Comparison of ENCODE assay signal across 20 cellular contexts in the genomic region with DNA sequence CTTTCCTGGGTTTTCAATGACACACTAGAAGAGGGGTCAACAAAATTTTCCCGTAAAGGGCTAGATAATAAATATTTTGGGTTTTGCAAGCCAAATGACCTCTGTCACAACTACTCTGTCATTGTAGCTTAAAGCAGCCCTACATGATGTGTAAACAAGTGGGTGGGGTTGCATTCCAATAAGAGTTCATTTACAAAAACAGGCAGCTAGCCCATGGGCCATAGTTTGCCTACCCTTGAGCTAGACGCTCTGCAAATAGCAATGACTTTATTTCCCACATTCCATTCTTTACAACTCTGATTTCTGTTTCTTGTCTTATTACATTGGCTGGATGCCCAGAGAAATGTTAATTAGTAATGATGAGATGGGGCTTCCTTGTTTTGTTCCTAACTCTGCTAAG.
"Had no signal": no experiment of that assay in that cellular context is flagged by ENCODE, and none has a peak within 500 bp of the region (broad histone marks: within the 10 kb centered on the region; RNA-seq: fewer than 3 reads in every experiment).

No MANE protein-coding gene starts in this region.

- H3K27ac Mint-ChIP-seq: activated CD8-positive, alpha-beta T cell treated with anti-CD3 and anti-CD28 coated beads for 36 hours; activated naive CD8-positive, alpha-beta T cell; brain; naive thymus-derived CD4-positive, alpha-beta T cell; stimulated activated naive CD8-positive, alpha-beta T cell treated with anti-CD3 and anti-CD28 coated beads, Interleukin-15, Interleukin-2, amounts not matched to agents 100 ng/mL and 50 ng/mL, for 24 hours; WTC11 had no signal

- DNase-seq: activated CD4-positive, alpha-beta T cell treated with anti-CD3 and anti-CD28 coated beads for 48 hours; activated CD8-positive, alpha-beta T cell treated with anti-CD3 and anti-CD28 coated beads for 36 hours; activated effector memory CD4-positive, alpha-beta T cell treated with anti-CD3 and anti-CD28 coated beads, Interleukin-2, amount 50 U/mL, for 16 hours; activated T-cell treated with anti-CD3 and anti-CD28 coated beads, Interleukin-2, amount 50 U/mL, for 4 hours; amygdala; central memory CD4-positive, alpha-beta T cell; effector CD8-positive, alpha-beta T cell; heart right ventricle; mammary epithelial cell; naive thymus-derived CD4-positive, alpha-beta T cell; retina had no signal

- ATAC-seq: activated CD8-positive, alpha-beta T cell treated with anti-CD3 and anti-CD28 coated beads for 36 hours; activated T-cell treated with anti-CD3 and anti-CD28 coated beads, Interleukin-2, amount 50 U/mL, for 4 hours; gastroesophageal sphincter; naive thymus-derived CD4-positive, alpha-beta T cell; WTC11 had no signal

- H3K9me3 ChIP-seq: gastroesophageal sphincter, thoracic aorta had no signal

- H3K4me3 Mint-ChIP-seq: activated CD8-positive, alpha-beta T cell treated with anti-CD3 and anti-CD28 coated beads for 36 hours; activated naive CD8-positive, alpha-beta T cell; activated T-cell treated with anti-CD3 and anti-CD28 coated beads, Interleukin-2, amount 50 U/mL, for 4 hours; brain; naive thymus-derived CD4-positive, alpha-beta T cell; stimulated activated naive CD8-positive, alpha-beta T cell treated with anti-CD3 and anti-CD28 coated beads, Interleukin-15, Interleukin-2, amounts not matched to agents 100 ng/mL and 50 ng/mL, for 24 hours; WTC11 had no signal

- H3K36me3 Mint-ChIP-seq: naive thymus-derived CD4-positive, alpha-beta T cell had no signal

- H3K4me1 ChIP-seq: gastroesophageal sphincter, parathyroid adenoma had no signal

- H3K4me1 Mint-ChIP-seq: brain; naive thymus-derived CD4-positive, alpha-beta T cell; WTC11 had no signal

- H3K27me3 Mint-ChIP-seq: activated CD8-positive, alpha-beta T cell treated with anti-CD3 and anti-CD28 coated beads for 36 hours; activated naive CD8-positive, alpha-beta T cell; brain; naive thymus-derived CD4-positive, alpha-beta T cell; stimulated activated naive CD8-positive, alpha-beta T cell treated with anti-CD3 and anti-CD28 coated beads, Interleukin-15, Interleukin-2, amounts not matched to agents 100 ng/mL and 50 ng/mL, for 24 hours had no signal

- H3K27me3 ChIP-seq: gastroesophageal sphincter, heart right ventricle had no signal

- H3K27ac ChIP-seq: coronary artery, gastroesophageal sphincter, parathyroid adenoma, thoracic aorta had no signal

- H3K4me3 ChIP-seq: coronary artery, gastroesophageal sphincter, heart right ventricle, smooth muscle cell, thoracic aorta had no signal

- H3K9me3 Mint-ChIP-seq: activated T-cell treated with anti-CD3 and anti-CD28 coated beads, Interleukin-2, amount 50 U/mL, for 4 hours had no signal
